ENCODE assay signal across 34 cellular contexts in the genomic region with DNA sequence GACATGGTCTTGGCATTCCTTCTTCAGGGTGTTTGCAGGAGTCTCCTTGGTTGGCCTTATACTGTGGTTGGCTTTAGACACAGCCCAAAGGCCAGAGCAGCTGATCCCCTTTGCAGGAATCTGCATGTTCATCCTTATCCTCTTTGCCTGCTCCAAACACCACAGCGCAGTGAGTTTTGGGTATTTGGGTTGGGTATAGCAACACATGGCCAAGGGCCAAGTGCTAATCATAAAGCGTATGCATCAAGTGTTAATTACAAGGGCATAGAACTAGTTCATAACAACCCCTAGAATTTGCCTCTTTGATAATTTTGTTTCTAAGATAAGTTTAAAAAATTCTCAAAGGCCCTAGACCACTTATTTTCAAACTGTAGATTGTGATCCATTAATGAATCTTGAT. TPM values are rescaled to one million over a fixed set of nuclear protein-coding genes. Genes with fewer than 3 reads are reported as not detected.
"Had no signal": no experiment of that assay in that cellular context is flagged by ENCODE, and none has a peak within 500 bp of the region (broad histone marks: within the 10 kb centered on the region; RNA-seq: fewer than 3 reads in every experiment).

No MANE protein-coding gene starts in this region.

- H3K36me3 Mint-ChIP-seq: mesothelial cell of epicardium had no signal

- H3K4me3 Mint-ChIP-seq: dendritic cell treated with granulocyte-macrophage colony-stimulating factor and Interleukin-4, amounts not matched to agents 40 ng/mL and 50 ng/mL, for 4 days; effector memory CD8-positive, alpha-beta T cell; endodermal cell; mesothelial cell of epicardium had no signal

- H3K36me3 ChIP-seq: colonic mucosa, esophagus squamous epithelium, gastrocnemius medialis, heart right ventricle, left lung, lower lobe of right lung had no signal

- H3K27ac ChIP-seq: colonic mucosa, epithelial cell of prostate, esophagus squamous epithelium, gastrocnemius medialis, heart right ventricle, left lung, lower lobe of right lung had no signal

- H3K27me3 Mint-ChIP-seq: dendritic cell treated with granulocyte-macrophage colony-stimulating factor and Interleukin-4, amounts not matched to agents 40 ng/mL and 50 ng/mL, for 4 days had no signal

- H3K27ac Mint-ChIP-seq: dendritic cell treated with granulocyte-macrophage colony-stimulating factor and Interleukin-4, amounts not matched to agents 40 ng/mL and 50 ng/mL, for 4 days; effector memory CD8-positive, alpha-beta T cell; endodermal cell; mesothelial cell of epicardium had no signal

- ATAC-seq: effector memory CD8-positive, alpha-beta T cell; esophagus mucosa; gastrocnemius medialis; heart right ventricle; left cardiac atrium; left lung; left ventricle myocardium superior; lower lobe of right lung; mucosa of descending colon had no signal

- H3K4me1 ChIP-seq: colonic mucosa, esophagus squamous epithelium, gastrocnemius medialis, heart right ventricle, left lung, lower lobe of right lung had no signal

- H3K27me3 ChIP-seq: colonic mucosa, esophagus squamous epithelium, gastrocnemius medialis, heart right ventricle, left lung had no signal

- H3K9me3 ChIP-seq: colonic mucosa, esophagus squamous epithelium, gastrocnemius medialis, left lung, lower lobe of right lung, mucosa of descending colon had no signal

- H3K9me3 Mint-ChIP-seq: dendritic cell treated with granulocyte-macrophage colony-stimulating factor and Interleukin-4, amounts not matched to agents 40 ng/mL and 50 ng/mL, for 4 days; effector memory CD8-positive, alpha-beta T cell; endodermal cell had no signal

- FAIRE-seq: endometrium, islet of Langerhans, keratinocyte had no signal

- H3K4me1 Mint-ChIP-seq: endodermal cell had no signal

- H3K4me3 ChIP-seq: colonic mucosa, esophagus squamous epithelium, gastrocnemius medialis, heart right ventricle, left lung, lower lobe of right lung, mucosa of descending colon had no signal

- DNase-seq: colonic mucosa; cortex of kidney; effector CD8-positive, alpha-beta T cell; effector memory CD8-positive, alpha-beta T cell; endodermal cell; erythroblast; esophagus squamous epithelium; foreskin fibroblast; foreskin melanocyte; gastrocnemius medialis; glutamatergic neuron; head of caudate nucleus; heart right ventricle; hippocampal formation; left cardiac atrium; left lung; left ventricle myocardium superior; lower lobe of right lung; mesenchymal stem cell; mucosa of descending colon had no signal

RNA-seq across cellular contexts. Expression of gene SLC28A2, which starts 11.8 kb away (rescaled TPM):
- total RNA-seq: dermis microvascular lymphatic vessel endothelial cell, esophagus mucosa, esophagus squamous epithelium, gastrocnemius medialis, glomerular endothelial cell, heart right ventricle, kidney epithelial cell, left cardiac atrium, left lung, left ventricle myocardium superior, lower leg skin, lung microvascular endothelial cell, mesenteric fat pad, mesothelial cell of epicardium, myocyte had no signal
- polyA plus RNA-seq: heart right ventricle, keratinocyte had no signal
